Comparison of ENCODE assay signal across 10 cellular contexts in the genomic region with DNA sequence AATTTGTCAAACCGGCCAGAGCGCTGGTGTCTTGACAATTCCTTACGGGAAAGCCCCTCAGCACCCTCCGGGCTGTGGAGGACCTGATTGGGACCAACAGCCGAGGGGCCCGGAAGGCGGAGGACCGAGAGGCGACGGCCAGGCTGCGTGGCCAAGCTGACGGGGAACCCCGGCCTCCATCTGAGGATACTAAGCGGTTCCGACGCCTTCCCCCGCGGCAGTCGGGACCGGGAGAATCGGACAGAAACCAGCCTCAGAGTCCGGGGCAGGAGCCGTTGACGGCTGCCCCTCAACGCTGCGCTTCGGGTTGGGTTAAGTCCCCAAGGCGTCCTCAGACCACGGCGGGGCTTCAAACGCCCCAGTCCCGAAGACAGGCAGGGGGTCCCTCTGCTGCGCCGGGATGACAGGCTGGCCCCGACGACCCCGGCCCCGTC. TPM values are rescaled to one million over a fixed set of nuclear protein-coding genes. Genes with fewer than 3 reads are reported as not detected.
DNase-seq lines count a peak whose midpoint lies in the region; ATAC-seq and TF ChIP-seq lines count a peak whose summit lies in the region.
"Had no signal": no experiment of that assay in that cellular context is flagged by ENCODE, and none has a peak within 500 bp of the region (broad histone marks: within the 10 kb centered on the region; RNA-seq: fewer than 3 reads in every experiment).

No MANE protein-coding gene starts in this region.

- ATAC-seq in mucosa of descending colon (no peak), upper lobe of right lung (peak; percentile 5), HG02870 (IDR thresholded peaks at IDR 0.05; ENCODE audit: unreplicated experiment) (no peak), HG03139 (IDR thresholded peaks at IDR 0.05; ENCODE audit: unreplicated experiment) (no peak)

- no peak overlapping the region for H3K27ac ChIP-seq in upper lobe of right lung
- H3K27ac ChIP-seq: BLaER1 had no signal

- H3K36me3 ChIP-seq in mucosa of descending colon (ENCODE audit: low read depth) (peaks cover 3% of the 10 kb centered on the region), upper lobe of right lung (no peaks in the 10 kb centered on the region)
- H3K36me3 ChIP-seq: BLaER1 had no signal

- intact Hi-C loops in mucosa of descending colon (cut with DNase I, micrococcal nuclease) (loop anchor here (5.0 kb wide), 2 partner anchors 198 to 203 kb away; no protein-coding TSS in a partner anchor), upper lobe of right lung (cut with DNase I) (no loop called here)

- peaks cover 81% of the 10 kb centered on the region for H3K27me3 ChIP-seq in upper lobe of right lung

- in situ Hi-C loops in G401 (cut with HindIII; ENCODE audit: low sequenced_read_pairs), result no loop called here

- peaks cover 15% of the 10 kb centered on the region for H3K4me1 ChIP-seq in mucosa of descending colon (ENCODE audit: low read depth)
- H3K4me1 ChIP-seq in upper lobe of right lung, result peaks cover 10% of the 10 kb centered on the region
- H3K4me1 ChIP-seq: BLaER1 had no signal

- no peak overlapping the region for H3K4me3 ChIP-seq in epithelial cell of esophagus (ENCODE audit: low read length)
- H3K4me3 ChIP-seq in mucosa of descending colon, result no peak overlapping the region
- H3K4me3 ChIP-seq in upper lobe of right lung, result peak overlapping the region; percentile 53
- H3K4me3 ChIP-seq: BLaER1 had no signal

- DNase-seq in activated naive CD4-positive, alpha-beta T cell treated with anti-CD3 and anti-CD28 coated beads, Interleukin-2, amount 50 U/mL, for 16 hours, result peak; percentile 9
- DNase-seq in activated naive CD4-positive, alpha-beta T cell treated with Interleukin-2 at 50 U/mL for 16 hours, result no peak
- peak; percentile 9 for DNase-seq in epithelial cell of esophagus (ENCODE audit: low read depth)
- peak in 2 of 3 donors; percentile 28 to 43 for DNase-seq in mucosa of descending colon
- DNase-seq in upper lobe of right lung, result peak; percentile 64
- DNase-seq in G401 (ENCODE audit: low spot score), result no peak
- DNase-seq: MM.1S had no signal

- no peaks in the 10 kb centered on the region for H3K9me3 ChIP-seq in mucosa of descending colon
- H3K9me3 ChIP-seq in upper lobe of right lung, result no peaks in the 10 kb centered on the region

- no peak for TF ChIP-seq CTCF in epithelial cell of esophagus (IDR thresholded peaks at IDR 0.05; ENCODE audit: insufficient read depth, low read depth, low read length, missing control alignments)
- no peak for TF ChIP-seq CTCF in mucosa of descending colon (IDR thresholded peaks at IDR 0.05)
- TF ChIP-seq CTCF in upper lobe of right lung (IDR thresholded peaks at IDR 0.05), result no peak

RNA-seq across cellular contexts. Expression of a gene that starts 0.5 kb away (rescaled TPM):
- total RNA-seq in mucosa of descending colon, result 1 to 10 TPM in 2 of 3 donors, under 1 TPM in 1; 0.55 to 8.6 (median 4.3) TPM
- 27.3 TPM for total RNA-seq in upper lobe of right lung
- total RNA-seq in G401 (2014; rRNA removed; shearing (Covaris generic)), result not detected in 2 replicates

Comparison
In these comparisons a context has a peak if more than half of its experiments do, and no peak if none do; other contexts are left out.
1. DNase-seq: peak in activated naive CD4-positive, alpha-beta T cell treated with anti-CD3 and anti-CD28 coated beads, Interleukin-2, amount 50 U/mL, for 16 hours (single experiment), epithelial cell of esophagus (single experiment), mucosa of descending colon (2 of 3) and upper lobe of right lung (single experiment); none in activated naive CD4-positive, alpha-beta T cell treated with Interleukin-2 at 50 U/mL for 16 hours (single experiment) and G401 (single experiment).